ENCODE assay signal across 18 cellular contexts in genomic region chr7:133059263-133059662, GRCh38. TPM values are rescaled to one million over a fixed set of nuclear protein-coding genes. Genes with fewer than 3 reads are reported as not detected.
A peak's percentile ranks its signal among the peaks of the same experiment; 100 is the strongest.
DNase-seq lines count a peak whose midpoint lies in the region; ATAC-seq and TF ChIP-seq lines count a peak whose summit lies in the region.
"Had no signal": no experiment of that assay in that cellular context is flagged by ENCODE, and none has a peak within 500 bp of the region (broad histone marks: within the 10 kb centered on the region; RNA-seq: fewer than 3 reads in every experiment).

No MANE protein-coding gene starts in this region.

- 83 to 92% methylated on average over 6 of the region's 6 CpGs for WGBS in body of pancreas, 2 donors

- H3K27ac ChIP-seq in 22Rv1 (peak overlapping the region; percentile 35; the same call in 1 of the 2 replicates), body of pancreas (peak overlapping the region in 3 of 4 donors; percentile 44 to 57 (median 45))

- H3K4me3 ChIP-seq in body of pancreas: no peak overlapping the region

- no peak for TF ChIP-seq POLR2A in body of pancreas (IDR thresholded peaks at IDR 0.05)

- TF ChIP-seq CTCF in 22Rv1 (IDR thresholded peaks at IDR 0.05) (no peak), body of pancreas (IDR thresholded peaks at IDR 0.05) (no peak)

- no peaks in the 10 kb centered on the region for H3K36me3 ChIP-seq in body of pancreas (replicated peaks in 1 of 2; ENCODE audit: insufficient read depth in 1 of 2, low read depth in 2 of 2)

- no peaks in the 10 kb centered on the region for H3K9me3 ChIP-seq in body of pancreas
- H3K9me3 ChIP-seq: SK-N-SH had no signal

- no peaks in the 10 kb centered on the region for H3K27me3 ChIP-seq in body of pancreas

- DNase-seq in body of pancreas (no peak), MV-4-11 (lab: John Stamatoyannopoulos, UW) (no peak), AG08395 (ENCODE audit: low spot score) (no peak)
- no peak for DNase-seq in activated CD8-positive, alpha-beta memory T cell treated with anti-CD3 and anti-CD28 coated beads, Interleukin-2, amount 50 U/mL, for 4 hours
- DNase-seq: 8988T; CD4-positive, alpha-beta memory T cell; MM.1S; NCI-H1092 treated with DMSO at 0.1 percent for 48 hours; NCI-H2171 treated with DMSO at 0.1 percent for 48 hours; NCI-H446 treated with DMSO at 0.1 percent for 48 hours; NK-92 treated with Interleukin-12 subunit alpha and Interleukin-12 subunit beta, amount 100 ng/mL, for 24 hours; SHP77; SK-N-SH; T-helper 1 cell had no signal

- intact Hi-C loops in body of pancreas (cut with DNase I): no loop called here

- peaks cover 53% of the 10 kb centered on the region for H3K4me1 ChIP-seq in body of pancreas

- ATAC-seq in GM18511 (IDR thresholded peaks at IDR 0.05; ENCODE audit: unreplicated experiment): peak; percentile 45
- ATAC-seq in HG02938 (IDR thresholded peaks at IDR 0.05; ENCODE audit: unreplicated experiment): peak; percentile 49
- no peak for ATAC-seq in body of pancreas
- ATAC-seq in HG03045 (IDR thresholded peaks at IDR 0.05; ENCODE audit: unreplicated experiment): no peak

RNA-seq across cellular contexts. Expression of gene CHCHD3, which starts 22.6 kb away (rescaled TPM):
- total RNA-seq in body of pancreas: 10 to 100 TPM; 24.4 to 32.6 TPM

Comparison
In these comparisons a context has a peak if more than half of its experiments do, and no peak if none do; other contexts are left out.
1. ATAC-seq: peak in GM18511 (single experiment) and HG02938 (single experiment); none in body of pancreas (single experiment) and HG03045 (single experiment).